ENCODE assay signal across 25 cellular contexts in the genomic region with DNA sequence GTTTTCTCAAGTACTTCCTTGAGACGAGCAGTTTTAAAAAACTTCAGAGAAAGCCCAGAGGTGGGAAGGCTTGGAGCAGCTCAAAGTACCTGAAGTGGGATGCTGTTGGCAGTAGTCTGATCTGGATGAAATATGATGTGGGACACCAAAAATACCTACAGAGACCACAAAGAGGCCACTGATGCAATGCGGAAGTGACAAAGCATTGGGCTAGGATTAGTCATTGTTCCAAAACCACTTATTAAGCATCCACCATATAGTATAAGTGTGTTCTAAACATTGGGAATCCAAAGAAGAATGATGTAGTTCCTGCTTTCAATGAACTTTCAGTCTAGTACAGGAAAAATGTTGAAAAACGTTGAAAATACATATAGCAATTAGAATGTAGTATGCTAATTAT.
A peak's percentile ranks its signal among the peaks of the same experiment; 100 is the strongest.
DNase-seq lines count a peak whose midpoint lies in the region; ATAC-seq and TF ChIP-seq lines count a peak whose summit lies in the region.
"Had no signal": no experiment of that assay in that cellular context is flagged by ENCODE, and none has a peak within 500 bp of the region (broad histone marks: within the 10 kb centered on the region; RNA-seq: fewer than 3 reads in every experiment).

No MANE protein-coding gene starts in this region.

- H3K36me3 ChIP-seq in BLaER1 treated with 17β-estradiol and CSF1 and Interleukin-3, amounts not matched to agents 10 nM and 100 nM: no peaks in the 10 kb centered on the region; a peak in 1 of 22 replicates
- no peaks in the 10 kb centered on the region for H3K36me3 ChIP-seq in RWPE2 (ENCODE audit: low read depth)
- no peaks in the 10 kb centered on the region for H3K36me3 ChIP-seq in prostate gland
- H3K36me3 ChIP-seq: brain microvascular endothelial cell, pancreas had no signal

- H3K4me3 ChIP-seq in BLaER1 treated with 17β-estradiol and CSF1 and Interleukin-3, amounts not matched to agents 10 nM and 100 nM: no peak overlapping the region
- H3K4me3 ChIP-seq in RWPE2 (ENCODE audit: severe bottlenecking) (no peak overlapping the region), fibroblast of mammary gland (ENCODE audit: control insufficient read depth, low read depth, low read length) (no peak overlapping the region), prostate gland (no peak overlapping the region)
- H3K4me3 ChIP-seq: coronary artery, pancreas, testis had no signal

- H4K20me1 ChIP-seq in BLaER1 treated with 17β-estradiol and CSF1 and Interleukin-3, amounts not matched to agents 10 nM and 100 nM: no peaks in the 10 kb centered on the region

- WGBS in prostate gland: 82% methylated on average over 3 of the region's 3 CpGs

- peak overlapping the region in 3 of 11 experiments; percentile 13 to 35 (median 29); a peak in 2 of 22 replicates for H3K27ac ChIP-seq in BLaER1 treated with 17β-estradiol and CSF1 and Interleukin-3, amounts not matched to agents 10 nM and 100 nM
- H3K27ac ChIP-seq in RWPE2 (ENCODE audit: poor library complexity, severe bottlenecking) (no peak overlapping the region), prostate gland (no peak overlapping the region)
- H3K27ac ChIP-seq: brain microvascular endothelial cell, coronary artery, pancreas, testis had no signal

- peaks cover 0 to 33% (median 3%) of the 10 kb centered on the region in 10 experiments; a peak in 13 of 20 replicates for H3K4me1 ChIP-seq in BLaER1 treated with 17β-estradiol and CSF1 and Interleukin-3, amounts not matched to agents 10 nM and 100 nM
- H3K4me1 ChIP-seq in RWPE2 (ENCODE audit: insufficient read depth, poor library complexity, severe bottlenecking): no peaks in the 10 kb centered on the region
- no peaks in the 10 kb centered on the region for H3K4me1 ChIP-seq in prostate gland (replicated peaks)
- H3K4me1 ChIP-seq: pancreas, testis had no signal

- H3K4me2 ChIP-seq in BLaER1 treated with 17β-estradiol and CSF1 and Interleukin-3, amounts not matched to agents 10 nM and 100 nM: peak overlapping the region in 6 of 11 experiments; percentile 20 to 56 (median 43); a peak in 8 of 22 replicates

- ATAC-seq in RWPE2 (ENCODE audit: low read depth): peak; percentile 61
- no peak for ATAC-seq in GM19455 (IDR thresholded peaks at IDR 0.05; ENCODE audit: unreplicated experiment)
- ATAC-seq: activated CD8-positive, alpha-beta T cell treated with anti-CD3 and anti-CD28 coated beads, Interleukin-2, amount 10 ng/mL, durations not matched to agents 7 days and 5 days; activated T-cell treated with anti-CD3 and anti-CD28 coated beads, Interleukin-2, amount 50 U/mL, for 4 hours; HCT116; naive thymus-derived CD8-positive, alpha-beta T cell; pancreas; sciatic nerve; stimulated activated memory B cell treated with anti-CD40 and anti-IgM and Interleukin-4, amounts not matched to agents 10 μg/mL and 1 μg/mL and 100 μg/mL, for 72 hours had no signal

- DNase-seq in Kasumi-1 (lab: John Stamatoyannopoulos, UW) (peak; percentile 30 to 37), RWPE2 (ENCODE audit: low spot score) (no peak), fibroblast of mammary gland (ENCODE audit: low read depth) (peak; percentile 52), prostate gland (ENCODE audit: low spot score) (no peak), NCI-H1436 treated with DMSO at 0.1 percent for 48 hours (lab: John Stamatoyannopoulos, UW) (no peak), SHP77 treated with DMSO at 0.1 percent for 48 hours (lab: John Stamatoyannopoulos, UW) (no peak)
- DNase-seq: activated B cell treated with CpG ODN at 0.5 μM for 24 hours; activated CD8-positive, alpha-beta T cell treated with anti-CD3 and anti-CD28 coated beads, Interleukin-2, amount 10 ng/mL, durations not matched to agents 7 days and 5 days; activated T-cell treated with anti-CD3 and anti-CD28 coated beads, Interleukin-2, amount 50 U/mL, for 4 hours; AML-193; brain microvascular endothelial cell; foreskin fibroblast; naive thymus-derived CD8-positive, alpha-beta T cell; NCI-H1092; NCI-H2081; NCI-H446; pancreas; T-helper 2 cell; testis had no signal

- H3K9me3 ChIP-seq in BLaER1 treated with 17β-estradiol and CSF1 and Interleukin-3, amounts not matched to agents 10 nM and 100 nM (replicated peaks in 1 of 11): peaks cover 6 to 44% (median 16%) of the 10 kb centered on the region in 11 experiments; a peak in 17 of 22 replicates
- H3K9me3 ChIP-seq in RWPE2 (ENCODE audit: severe bottlenecking) (no peaks in the 10 kb centered on the region), prostate gland (no peaks in the 10 kb centered on the region)
- H3K9me3 ChIP-seq: pancreas, testis had no signal

- no peak overlapping the region for H3K9ac ChIP-seq in BLaER1 treated with 17β-estradiol and CSF1 and Interleukin-3, amounts not matched to agents 10 nM and 100 nM

- intact Hi-C loops in prostate gland (cut with DNase I): no loop called here

- TF ChIP-seq CTCF in RWPE2 (IDR thresholded peaks at IDR 0.05; ENCODE audit: poor library complexity, severe bottlenecking): no peak
- no peak for TF ChIP-seq CTCF in fibroblast of mammary gland (conservative IDR thresholded peaks at IDR 0.05; ENCODE audit: control insufficient read depth, insufficient read depth, low read depth, low read length)
- no peak for TF ChIP-seq CTCF in prostate gland (IDR thresholded peaks at IDR 0.05)

- peaks cover 0 to 19% (median 0%) of the 10 kb centered on the region in 11 experiments; a peak in 4 of 22 replicates for H3K27me3 ChIP-seq in BLaER1 treated with 17β-estradiol and CSF1 and Interleukin-3, amounts not matched to agents 10 nM and 100 nM
- no peaks in the 10 kb centered on the region for H3K27me3 ChIP-seq in RWPE2 (ENCODE audit: insufficient read depth, poor library complexity, severe bottlenecking)
- H3K27me3 ChIP-seq in prostate gland (replicated peaks; ENCODE audit: insufficient read depth): no peaks in the 10 kb centered on the region
- H3K27me3 ChIP-seq: brain microvascular endothelial cell, pancreas, testis had no signal

- no peak for TF ChIP-seq POLR2A in prostate gland (IDR thresholded peaks at IDR 0.05)

Comparison
In these comparisons a context has a peak if more than half of its experiments do, and no peak if none do; other contexts are left out.
1. DNase-seq: peak in Kasumi-1 (2 of 2) and fibroblast of mammary gland (single experiment); none in RWPE2 (single experiment), prostate gland (single experiment), NCI-H1436 treated with DMSO at 0.1 percent for 48 hours (single experiment) and SHP77 treated with DMSO at 0.1 percent for 48 hours (single experiment).